Comparison of ENCODE assay signal across 11 cellular contexts in genomic region chr14:93044116-93044515, GRCh38.
DNase-seq lines count a peak whose midpoint lies in the region; ATAC-seq lines count a peak whose summit lies in the region.
"Had no signal": no experiment of that assay in that cellular context is flagged by ENCODE, and none has a peak within 500 bp of the region (broad histone marks: within the 10 kb centered on the region; RNA-seq: fewer than 3 reads in every experiment).

No MANE protein-coding gene starts in this region.

- ATAC-seq in activated naive CD8-positive, alpha-beta T cell treated with anti-CD3 and anti-CD28 coated beads, Interleukin-2, amount 10 ng/mL, durations not matched to agents 7 days and 5 days (ENCODE audit: low read depth): no peak
- no peak for ATAC-seq in stimulated activated naive B cell treated with anti-CD40 and anti-IgM and Interleukin-4, amounts not matched to agents 10 μg/mL and 1 μg/mL and 100 μg/mL, for 72 hours (replicated peaks)
- ATAC-seq in HG02642 (IDR thresholded peaks at IDR 0.05; ENCODE audit: poor library complexity, unreplicated experiment): no peak
- no peak for ATAC-seq in GM19395 (IDR thresholded peaks at IDR 0.05; ENCODE audit: unreplicated experiment)

- DNase-seq in Daoy (ENCODE audit: low read depth) (peak; percentile 32), kidney tubule cell (ENCODE audit: low spot score) (peak; percentile 73), NCI-H1930 (lab: John Stamatoyannopoulos, UW) (no peak)
- no peak for DNase-seq in activated naive CD8-positive, alpha-beta T cell treated with anti-CD3 and anti-CD28 coated beads, Interleukin-2, amount 10 ng/mL, durations not matched to agents 7 days and 5 days
- no peak for DNase-seq in stimulated activated naive B cell treated with anti-CD40 and anti-IgM and Interleukin-4, amounts not matched to agents 10 μg/mL and 1 μg/mL and 100 μg/mL, for 72 hours
- no peak for DNase-seq in activated naive CD4-positive, alpha-beta T cell treated with anti-CD3 and anti-CD28 coated beads for 36 hours
- DNase-seq: activated CD4-positive, alpha-beta T cell treated with anti-CD3 and anti-CD28 coated beads, Interleukin-2, amount 10 ng/mL, durations not matched to agents 24 days and 14 days; CD4-positive, alpha-beta memory T cell; NCI-H2029 had no signal

- no peak overlapping the region for H3K4me3 Mint-ChIP-seq in activated naive CD8-positive, alpha-beta T cell treated with anti-CD3 and anti-CD28 coated beads, Interleukin-2, amount 10 ng/mL, durations not matched to agents 7 days and 5 days
- no peak overlapping the region for H3K4me3 Mint-ChIP-seq in stimulated activated naive B cell treated with anti-CD40 and anti-IgM and Interleukin-4, amounts not matched to agents 10 μg/mL and 1 μg/mL and 100 μg/mL, for 72 hours
- H3K4me3 Mint-ChIP-seq in activated naive CD4-positive, alpha-beta T cell treated with anti-CD3 and anti-CD28 coated beads for 36 hours: no peak overlapping the region
- H3K4me3 Mint-ChIP-seq: activated CD4-positive, alpha-beta T cell treated with anti-CD3 and anti-CD28 coated beads, Interleukin-2, amount 10 ng/mL, durations not matched to agents 24 days and 14 days; CD4-positive, alpha-beta memory T cell had no signal

- CTCF ChIA-PET in activated naive CD4-positive, alpha-beta T cell treated with anti-CD3 and anti-CD28 coated beads for 36 hours (lab: Charles Lee): interaction anchor here (1.1 kb wide), 1 partner anchor 69 kb away, joined by 3 read pairs; no protein-coding TSS in a partner anchor

- POLR2A ChIA-PET in activated naive CD8-positive, alpha-beta T cell treated with anti-CD3 and anti-CD28 coated beads, Interleukin-2, amount 10 ng/mL, durations not matched to agents 7 days and 5 days (lab: Charles Lee): interaction anchor here (0.6 kb wide), 1 partner anchor 22 kb away, joined by 4 read pairs; no protein-coding TSS in a partner anchor

- peaks cover 54% of the 10 kb centered on the region for H3K4me1 Mint-ChIP-seq in activated naive CD8-positive, alpha-beta T cell treated with anti-CD3 and anti-CD28 coated beads, Interleukin-2, amount 10 ng/mL, durations not matched to agents 7 days and 5 days
- peaks cover 61 to 77% of the 10 kb centered on the region in 2 donors for H3K4me1 Mint-ChIP-seq in stimulated activated naive B cell treated with anti-CD40 and anti-IgM and Interleukin-4, amounts not matched to agents 10 μg/mL and 1 μg/mL and 100 μg/mL, for 72 hours
- peaks cover 16% of the 10 kb centered on the region for H3K4me1 Mint-ChIP-seq in activated naive CD4-positive, alpha-beta T cell treated with anti-CD3 and anti-CD28 coated beads for 36 hours (ENCODE audit: low read depth)

- H3K36me3 Mint-ChIP-seq in activated naive CD8-positive, alpha-beta T cell treated with anti-CD3 and anti-CD28 coated beads, Interleukin-2, amount 10 ng/mL, durations not matched to agents 7 days and 5 days: peaks cover 15% of the 10 kb centered on the region
- H3K36me3 Mint-ChIP-seq in stimulated activated naive B cell treated with anti-CD40 and anti-IgM and Interleukin-4, amounts not matched to agents 10 μg/mL and 1 μg/mL and 100 μg/mL, for 72 hours: peaks cover 6 to 25% of the 10 kb centered on the region in 2 donors
- no peaks in the 10 kb centered on the region for H3K36me3 Mint-ChIP-seq in activated naive CD4-positive, alpha-beta T cell treated with anti-CD3 and anti-CD28 coated beads for 36 hours (ENCODE audit: low read depth)

- H3K27me3 Mint-ChIP-seq in activated naive CD8-positive, alpha-beta T cell treated with anti-CD3 and anti-CD28 coated beads, Interleukin-2, amount 10 ng/mL, durations not matched to agents 7 days and 5 days: no peaks in the 10 kb centered on the region
- H3K27me3 Mint-ChIP-seq in stimulated activated naive B cell treated with anti-CD40 and anti-IgM and Interleukin-4, amounts not matched to agents 10 μg/mL and 1 μg/mL and 100 μg/mL, for 72 hours: no peaks in the 10 kb centered on the region
- H3K27me3 Mint-ChIP-seq in activated naive CD4-positive, alpha-beta T cell treated with anti-CD3 and anti-CD28 coated beads for 36 hours (ENCODE audit: low read depth): no peaks in the 10 kb centered on the region
- H3K27me3 Mint-ChIP-seq: activated CD4-positive, alpha-beta T cell treated with anti-CD3 and anti-CD28 coated beads, Interleukin-2, amount 10 ng/mL, durations not matched to agents 24 days and 14 days; CD4-positive, alpha-beta memory T cell had no signal

- peak overlapping the region; percentile 36 for H3K27ac Mint-ChIP-seq in activated naive CD8-positive, alpha-beta T cell treated with anti-CD3 and anti-CD28 coated beads, Interleukin-2, amount 10 ng/mL, durations not matched to agents 7 days and 5 days
- peak overlapping the region; percentile 70 for H3K27ac Mint-ChIP-seq in stimulated activated naive B cell treated with anti-CD40 and anti-IgM and Interleukin-4, amounts not matched to agents 10 μg/mL and 1 μg/mL and 100 μg/mL, for 72 hours
- no peak overlapping the region for H3K27ac Mint-ChIP-seq in activated naive CD4-positive, alpha-beta T cell treated with anti-CD3 and anti-CD28 coated beads for 36 hours
- H3K27ac Mint-ChIP-seq: activated CD4-positive, alpha-beta T cell treated with anti-CD3 and anti-CD28 coated beads, Interleukin-2, amount 10 ng/mL, durations not matched to agents 24 days and 14 days had no signal

- no peaks in the 10 kb centered on the region for H3K9me3 Mint-ChIP-seq in activated naive CD8-positive, alpha-beta T cell treated with anti-CD3 and anti-CD28 coated beads, Interleukin-2, amount 10 ng/mL, durations not matched to agents 7 days and 5 days
- no peaks in the 10 kb centered on the region for H3K9me3 Mint-ChIP-seq in stimulated activated naive B cell treated with anti-CD40 and anti-IgM and Interleukin-4, amounts not matched to agents 10 μg/mL and 1 μg/mL and 100 μg/mL, for 72 hours
- H3K9me3 Mint-ChIP-seq in activated naive CD4-positive, alpha-beta T cell treated with anti-CD3 and anti-CD28 coated beads for 36 hours: no peaks in the 10 kb centered on the region
- H3K9me3 Mint-ChIP-seq: activated CD4-positive, alpha-beta T cell treated with anti-CD3 and anti-CD28 coated beads, Interleukin-2, amount 10 ng/mL, durations not matched to agents 24 days and 14 days; CD4-positive, alpha-beta memory T cell had no signal

- intact Hi-C loops in activated naive CD4-positive, alpha-beta T cell treated with anti-CD3 and anti-CD28 coated beads for 36 hours (cut with micrococcal nuclease): no loop called here

Comparison
In these comparisons a context has a peak if more than half of its experiments do, and no peak if none do; other contexts are left out.
1. DNase-seq: peak in Daoy (single experiment) and kidney tubule cell (single experiment); none in activated naive CD8-positive, alpha-beta T cell treated with anti-CD3 and anti-CD28 coated beads, Interleukin-2, amount 10 ng/mL, durations not matched to agents 7 days and 5 days (single experiment), stimulated activated naive B cell treated with anti-CD40 and anti-IgM and Interleukin-4, amounts not matched to agents 10 μg/mL and 1 μg/mL and 100 μg/mL, for 72 hours (single experiment), NCI-H1930 (0 of 2) and activated naive CD4-positive, alpha-beta T cell treated with anti-CD3 and anti-CD28 coated beads for 36 hours (single experiment).